Comparison of ENCODE assay signal across 13 cellular contexts in the genomic region with DNA sequence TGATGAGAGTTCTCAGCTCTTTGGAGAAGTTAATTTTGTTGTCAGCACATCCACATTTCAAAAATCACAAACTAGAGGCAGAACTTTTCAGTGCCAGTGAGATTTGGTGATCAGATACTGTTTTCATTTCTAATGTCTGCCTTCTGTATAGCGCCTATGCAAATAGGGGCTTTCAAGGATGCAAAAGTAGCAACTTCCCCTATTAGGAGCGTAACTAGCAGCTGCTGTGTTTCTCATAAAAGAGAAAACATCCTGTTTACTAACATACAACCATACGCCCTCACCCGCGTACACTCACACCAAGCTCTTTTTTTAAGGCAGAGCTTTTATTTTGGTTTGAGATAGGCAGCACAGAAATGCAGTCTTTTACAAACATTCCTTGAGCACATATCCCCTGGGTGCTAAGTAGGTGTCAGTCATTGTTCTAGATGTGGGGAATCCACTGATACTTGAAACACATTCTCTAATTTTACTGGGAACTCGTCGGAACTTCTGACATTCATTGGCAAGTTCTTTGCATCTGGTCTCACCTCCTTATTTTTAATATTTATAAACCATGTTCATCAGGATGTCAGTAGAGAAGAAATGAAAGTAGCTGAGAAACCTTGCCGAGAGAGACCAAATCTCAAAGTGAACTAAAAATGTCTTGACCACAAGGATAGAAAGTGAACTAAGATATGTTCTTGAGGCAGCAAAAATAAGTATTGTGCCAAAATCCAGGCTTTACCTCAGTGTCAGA.
DNase-seq lines count a peak whose midpoint lies in the region; ATAC-seq and TF ChIP-seq lines count a peak whose summit lies in the region.
"Had no signal": no experiment of that assay in that cellular context is flagged by ENCODE, and none has a peak within 500 bp of the region (broad histone marks: within the 10 kb centered on the region; RNA-seq: fewer than 3 reads in every experiment).

No MANE protein-coding gene starts in this region.

- no peak overlapping the region for H3K4me3 Mint-ChIP-seq in chondrocyte (ENCODE audit: unreplicated experiment)
- H3K4me3 Mint-ChIP-seq: central memory CD8-positive, alpha-beta T cell had no signal

- ATAC-seq in GM21447 (IDR thresholded peaks at IDR 0.05; ENCODE audit: unreplicated experiment): peak; percentile 94
- peak; percentile 71 for ATAC-seq in HG03175 (IDR thresholded peaks at IDR 0.05; ENCODE audit: unreplicated experiment)
- ATAC-seq in HG02981 (IDR thresholded peaks at IDR 0.05; ENCODE audit: unreplicated experiment): no peak
- ATAC-seq: heart right ventricle, PC-3 had no signal

- H3K36me3 ChIP-seq in SJCRH30: no peaks in the 10 kb centered on the region
- H3K36me3 ChIP-seq: heart right ventricle had no signal

- DNase-seq in GM12864 (ENCODE audit: low read depth) (peak; percentile 60), chondrocyte (ENCODE audit: low spot score) (no peak), SJCRH30 (no peak), Ammon's horn (ENCODE audit: low spot score) (no peak), SKM-1 treated with dmso at 0.1 percent for 144 hours (lab: John Stamatoyannopoulos, UW; ENCODE audit: unreplicated experiment) (no peak)
- DNase-seq: heart right ventricle, NCI-H1105 treated with DMSO at 0.1 percent for 48 hours had no signal

- H3K27me3 ChIP-seq in SJCRH30: no peaks in the 10 kb centered on the region
- H3K27me3 ChIP-seq: heart right ventricle had no signal

- peaks cover 62% of the 10 kb centered on the region for H3K4me1 Mint-ChIP-seq in chondrocyte (ENCODE audit: low read depth)
- H3K4me1 Mint-ChIP-seq: central memory CD8-positive, alpha-beta T cell had no signal

- peaks cover 5% of the 10 kb centered on the region for H3K4me1 ChIP-seq in SJCRH30

- H3K36me3 Mint-ChIP-seq in chondrocyte (ENCODE audit: low read depth): no peaks in the 10 kb centered on the region

- peak overlapping the region; percentile 58 for H3K27ac Mint-ChIP-seq in chondrocyte (ENCODE audit: unreplicated experiment)

- no peaks in the 10 kb centered on the region for H3K9me3 ChIP-seq in SJCRH30 (replicated peaks)
- H3K9me3 ChIP-seq: heart right ventricle had no signal

- TF ChIP-seq CTCF in GM12864 (IDR thresholded peaks at IDR 0.05; ENCODE audit: low read depth, low read length, missing control alignments) (no peak), chondrocyte (IDR thresholded peaks at IDR 0.05) (no peak)

- no peaks in the 10 kb centered on the region for H3K27me3 Mint-ChIP-seq in chondrocyte (ENCODE audit: low read depth)
- H3K27me3 Mint-ChIP-seq: central memory CD8-positive, alpha-beta T cell had no signal

- H3K9me3 Mint-ChIP-seq in chondrocyte (ENCODE audit: low read depth): no peaks in the 10 kb centered on the region
- H3K9me3 Mint-ChIP-seq: central memory CD8-positive, alpha-beta T cell had no signal

- H3K4me3 ChIP-seq in GM12864 (ENCODE audit: low read depth, low read length): peak overlapping the region; percentile 1; the same call in 1 of the 2 replicates
- no peak overlapping the region for H3K4me3 ChIP-seq in SJCRH30
- H3K4me3 ChIP-seq: heart right ventricle had no signal

- no peak overlapping the region for H3K27ac ChIP-seq in SJCRH30
- H3K27ac ChIP-seq: heart right ventricle, VCaP had no signal
